Comparison of ENCODE assay signal across 15 cellular contexts in genomic region chr7:138542183-138542582, GRCh38.
A peak's percentile ranks its signal among the peaks of the same experiment; 100 is the strongest.
DNase-seq lines count a peak whose midpoint lies in the region; ATAC-seq and TF ChIP-seq lines count a peak whose summit lies in the region.
"Had no signal": no experiment of that assay in that cellular context is flagged by ENCODE, and none has a peak within 500 bp of the region (broad histone marks: within the 10 kb centered on the region; RNA-seq: fewer than 3 reads in every experiment).

No MANE protein-coding gene starts in this region.

- no peak overlapping the region for H3K18ac ChIP-seq in trophoblast cell (ENCODE audit: low read length)

- DNase-seq in activated CD4-positive, alpha-beta T cell treated with anti-CD3 and anti-CD28 coated beads, Interleukin-2, amount 10 ng/mL, durations not matched to agents 24 days and 14 days, result no peak
- no peak for DNase-seq in activated CD4-positive, alpha-beta T cell treated with anti-CD3 and anti-CD28 coated beads for 1 hour
- no peak for DNase-seq in trophoblast cell
- no peak for DNase-seq in Ammon's horn (ENCODE audit: low spot score)
- DNase-seq in spleen, result no peak
- DNase-seq in activated CD8-positive, alpha-beta memory T cell treated with anti-CD3 and anti-CD28 coated beads, Interleukin-2, amount 50 U/mL, for 48 hours, result no peak
- DNase-seq: effector CD4-positive, alpha-beta T cell; HFFc6; NCI-H1105; stimulated activated CD4-positive, alpha-beta T cell treated with anti-CD3 and anti-CD28 coated beads, Interleukin-12 subunit alpha, Interleukin-12 subunit beta, amount 100 ng/mL, for 4 hours; stimulated activated naive CD4-positive, alpha-beta T cell treated with Interleukin-2 at 50 U/mL for 16 hours had no signal

- no peak overlapping the region for H4K8ac ChIP-seq in trophoblast cell (ENCODE audit: low read depth, low read length)

- no peaks in the 10 kb centered on the region for H3K4me1 ChIP-seq in trophoblast cell (ENCODE audit: control insufficient read depth in 1 of 2, insufficient read depth in 2 of 2, low read length in 2 of 2)
- peaks cover 0 to 6% (median 0%) of the 10 kb centered on the region in 6 donors for H3K4me1 ChIP-seq in spleen

- H3K27ac Mint-ChIP-seq in activated CD4-positive, alpha-beta T cell treated with anti-CD3 and anti-CD28 coated beads, Interleukin-2, amount 10 ng/mL, durations not matched to agents 24 days and 14 days, result peak overlapping the region; percentile 34
- H3K27ac Mint-ChIP-seq: activated naive CD4-positive, alpha-beta T cell treated with anti-CD3 and anti-CD28 coated beads, Interleukin-2, amount 50 U/mL, for 72 hours; HFFc6 had no signal

- H3K4me3 Mint-ChIP-seq in activated CD4-positive, alpha-beta T cell treated with anti-CD3 and anti-CD28 coated beads, Interleukin-2, amount 10 ng/mL, durations not matched to agents 24 days and 14 days, result no peak overlapping the region
- H3K4me3 Mint-ChIP-seq: HFFc6 had no signal

- H3K14ac ChIP-seq in trophoblast cell (ENCODE audit: low read length), result no peak overlapping the region

- H3K4ac ChIP-seq in trophoblast cell (ENCODE audit: low read depth, low read length), result peak overlapping the region; percentile 55

- WGBS in trophoblast cell (ENCODE audit: extremely low coverage, insufficient coverage, insufficient read length), result no CpG with 5 or more reads among the region's 2 CpGs
- 72 to 84% (median 79%) methylated on average over 2 of the region's 2 CpGs for WGBS in spleen, 5 donors

- no peak overlapping the region for H4K12ac ChIP-seq in trophoblast cell (ENCODE audit: low read depth, low read length)

- no peaks in the 10 kb centered on the region for H3K79me1 ChIP-seq in trophoblast cell (ENCODE audit: low read length)

- intact Hi-C loops in activated CD4-positive, alpha-beta T cell treated with anti-CD3 and anti-CD28 coated beads, Interleukin-2, amount 10 ng/mL, durations not matched to agents 24 days and 14 days (cut with micrococcal nuclease), result no loop called here
- intact Hi-C loops in spleen (cut with DNase I; ENCODE audit: low total_unique reads), result no loop called here

- no peak overlapping the region for H2BK120ac ChIP-seq in trophoblast cell (ENCODE audit: insufficient read depth, low read length, poor library complexity)

- no peak overlapping the region for H3K4me2 ChIP-seq in trophoblast cell (ENCODE audit: low read length)
- H3K4me2 ChIP-seq: PC-9 had no signal

- H3K23ac ChIP-seq in trophoblast cell (ENCODE audit: low read length), result no peak overlapping the region

- no peak for TF ChIP-seq CTCF in spleen (IDR thresholded peaks at IDR 0.05 in 8 of 11, conservative IDR thresholded peaks at IDR 0.05 in 3 of 11)

- TF ChIP-seq POLR2A in spleen (IDR thresholded peaks at IDR 0.05), result no peak

- no peak overlapping the region for H3K9ac ChIP-seq in trophoblast cell (ENCODE audit: low read length)

- ATAC-seq in GM21786 (IDR thresholded peaks at IDR 0.05; ENCODE audit: unreplicated experiment) (peak; percentile 92), HG03139 (IDR thresholded peaks at IDR 0.05; ENCODE audit: unreplicated experiment) (peak; percentile 81)

- peaks cover 13 to 30% of the 10 kb centered on the region in 2 experiments for H3K36me3 ChIP-seq in trophoblast cell (ENCODE audit: control insufficient read depth in 1 of 2, insufficient read depth in 2 of 2, low read length in 2 of 2)
- peaks cover 0 to 99% (median 36%) of the 10 kb centered on the region in 6 donors for H3K36me3 ChIP-seq in spleen

- H3K79me2 ChIP-seq in trophoblast cell (ENCODE audit: control insufficient read depth, insufficient read depth, low read length, poor library complexity), result no peaks in the 10 kb centered on the region

- H2BK12ac ChIP-seq in trophoblast cell (ENCODE audit: low read length), result no peak overlapping the region

- H3K27me3 ChIP-seq in trophoblast cell (ENCODE audit: insufficient read depth, low read length) (no peaks in the 10 kb centered on the region), spleen (replicated peaks in 1 of 7) (no peaks in the 10 kb centered on the region)

- H3K9me3 Mint-ChIP-seq in activated CD4-positive, alpha-beta T cell treated with anti-CD3 and anti-CD28 coated beads, Interleukin-2, amount 10 ng/mL, durations not matched to agents 24 days and 14 days, result peaks cover 30% of the 10 kb centered on the region
- H3K9me3 Mint-ChIP-seq: HFFc6 had no signal

- H3K27ac ChIP-seq in trophoblast cell (ENCODE audit: low read depth, low read length) (no peak overlapping the region), spleen (no peak overlapping the region)
- H3K27ac ChIP-seq: PC-9 had no signal

- H3K9me3 ChIP-seq in trophoblast cell (ENCODE audit: insufficient read depth, low read depth, low read length) (no peaks in the 10 kb centered on the region), spleen (peaks cover 0 to 3% (median 0%) of the 10 kb centered on the region in 8 donors)

- no peak overlapping the region for H2BK5ac ChIP-seq in trophoblast cell (ENCODE audit: low read depth, low read length, poor library complexity)

- H2AK5ac ChIP-seq in trophoblast cell (ENCODE audit: low read length), result no peak overlapping the region

- H4K91ac ChIP-seq in trophoblast cell (ENCODE audit: low read depth, low read length), result no peak overlapping the region

- H3K4me1 Mint-ChIP-seq in activated CD4-positive, alpha-beta T cell treated with anti-CD3 and anti-CD28 coated beads, Interleukin-2, amount 10 ng/mL, durations not matched to agents 24 days and 14 days, result peaks cover 5% of the 10 kb centered on the region

- peaks cover 64% of the 10 kb centered on the region for H3K36me3 Mint-ChIP-seq in activated CD4-positive, alpha-beta T cell treated with anti-CD3 and anti-CD28 coated beads, Interleukin-2, amount 10 ng/mL, durations not matched to agents 24 days and 14 days (ENCODE audit: low read depth)

- H3K4me3 ChIP-seq in trophoblast cell (ENCODE audit: low read depth, low read length) (no peak overlapping the region), spleen (no peak overlapping the region)
- H3K4me3 ChIP-seq: PC-9 had no signal

- no peak overlapping the region for H2AFZ ChIP-seq in trophoblast cell (ENCODE audit: insufficient read depth, low read length, poor library complexity)
- H2AFZ ChIP-seq: PC-9 had no signal

- H3K27me3 Mint-ChIP-seq in activated CD4-positive, alpha-beta T cell treated with anti-CD3 and anti-CD28 coated beads, Interleukin-2, amount 10 ng/mL, durations not matched to agents 24 days and 14 days, result no peaks in the 10 kb centered on the region
